Comparison of ENCODE assay signal across 1 cellular context in genomic region chr6:29628419-29629281, GRCh38.
TF ChIP-seq lines count a peak whose summit lies in the region.

No MANE protein-coding gene starts in this region.

TF ChIP-seq in WTC11, 78 proteins besides CTCF, POLR2A, EP300 and RAD21 (continued from another document):
- TF ChIP-seq PRDM15 (CRISPR knock-in tag; IDR thresholded peaks at IDR 0.05) (peak; percentile 97), FOXK1 (CRISPR knock-in tag; IDR thresholded peaks at IDR 0.05) (peak; percentile 54), ZBTB43 (CRISPR knock-in tag; IDR thresholded peaks at IDR 0.05) (no peak), ERG (CRISPR knock-in tag; IDR thresholded peaks at IDR 0.05) (0 out of 2 replicates have a peak, but pooled peaks have one; percentile 36), MAX (CRISPR knock-in tag; IDR thresholded peaks at IDR 0.05) (peak; percentile 76), ATF1 (CRISPR knock-in tag; IDR thresholded peaks at IDR 0.05) (no peak), ZNF416 (CRISPR knock-in tag; IDR thresholded peaks at IDR 0.05) (no peak), HMGXB4 (CRISPR knock-in tag; IDR thresholded peaks at IDR 0.05) (peak; percentile 39; the same call in 1 of the 2 replicates), EMX1 (CRISPR knock-in tag; IDR thresholded peaks at IDR 0.05) (no peak), FOXP4 (CRISPR knock-in tag; IDR thresholded peaks at IDR 0.05) (peak; percentile 46; the same call in 1 of the 2 replicates), RELA (CRISPR knock-in tag; IDR thresholded peaks at IDR 0.05; ENCODE audit: borderline replicate concordance) (no peak), E2F5 (CRISPR knock-in tag; IDR thresholded peaks at IDR 0.05) (no peak), IRF2 (CRISPR knock-in tag; IDR thresholded peaks at IDR 0.05; ENCODE audit: borderline replicate concordance, low read depth) (no peak), SMAD3 (CRISPR knock-in tag; IDR thresholded peaks at IDR 0.05; ENCODE audit: borderline replicate concordance) (peak; percentile 51; the same call in 1 of the 2 replicates)
